Comparison of ENCODE assay signal across 1 cellular context in genomic region chr17:64261422-64262124, GRCh38.
TF ChIP-seq lines count a peak whose summit lies in the region.

No MANE protein-coding gene starts in this region.

TF ChIP-seq in K562, 482 proteins besides CTCF, POLR2A, EP300 and RAD21 (continued from another document):
- TF ChIP-seq ZBTB33 (CRISPR knock-in tag; IDR thresholded peaks at IDR 0.05), result no peak
- TF ChIP-seq NR2C2 (CRISPR knock-in tag; IDR thresholded peaks at IDR 0.05), result no peak
- no peak for TF ChIP-seq NR2C2 (tag; IDR thresholded peaks at IDR 0.05)
- no peak for TF ChIP-seq KAT8 (IDR thresholded peaks at IDR 0.05; ENCODE audit: low read depth)
- no peak for TF ChIP-seq AFF4 (CRISPR knock-in tag; IDR thresholded peaks at IDR 0.05)
- peak; percentile 37; the same call in 1 of the 2 replicates for TF ChIP-seq NFIC (IDR thresholded peaks at IDR 0.05)
- TF ChIP-seq SMARCA4 (IDR thresholded peaks at IDR 0.05), result peak; percentile 62
- no peak for TF ChIP-seq XRCC5 (IDR thresholded peaks at IDR 0.05; ENCODE audit: low read depth, low read length)
- TF ChIP-seq TCF3 (CRISPR knock-in tag; IDR thresholded peaks at IDR 0.05), result peak; percentile 70
- no peak for TF ChIP-seq NBN (IDR thresholded peaks at IDR 0.05; ENCODE audit: low read depth)
- no peak for TF ChIP-seq ZNF41 (CRISPR knock-in tag; conservative IDR thresholded peaks at IDR 0.05)
- peak; percentile 71 for TF ChIP-seq TEAD4 (IDR thresholded peaks at IDR 0.05; ENCODE audit: low read length)
- TF ChIP-seq TEAD4 (CRISPR knock-in tag; IDR thresholded peaks at IDR 0.05; ENCODE audit: borderline replicate concordance), result no peak
- TF ChIP-seq FOXM1 (IDR thresholded peaks at IDR 0.05; ENCODE audit: low read depth), result peak; percentile 31; the same call in 1 of the 2 replicates
- no peak for TF ChIP-seq FOXM1 (CRISPR knock-in tag; IDR thresholded peaks at IDR 0.05; ENCODE audit: low read depth)
- peak; percentile 58; the same call in 1 of the 2 replicates for TF ChIP-seq POLR2AphosphoS5 (IDR thresholded peaks at IDR 0.05; ENCODE audit: control insufficient read depth, insufficient read depth, low read depth, low read length)
- TF ChIP-seq CBFA2T3 (IDR thresholded peaks at IDR 0.05), result peak; percentile 87
- TF ChIP-seq TAL1 (IDR thresholded peaks at IDR 0.05), result peak; percentile 63; the same call in 1 of the 2 replicates
- no peak for TF ChIP-seq RNF219 (CRISPR knock-in tag; IDR thresholded peaks at IDR 0.05)
- peak; percentile 63 for TF ChIP-seq NCOR1 (IDR thresholded peaks at IDR 0.05)
- TF ChIP-seq HMBOX1 (IDR thresholded peaks at IDR 0.05), result peak; percentile 62
- TF ChIP-seq GATAD2A (IDR thresholded peaks at IDR 0.05), result no peak
- TF ChIP-seq STAT5A (IDR thresholded peaks at IDR 0.05; ENCODE audit: borderline replicate concordance, low read length), result 0 out of 2 replicates have a peak, but pooled peaks have one; percentile 19
